23 cellular contexts compared by ENCODE assay signal in genomic region chr5:194102-194501, GRCh38. TPM values are rescaled to one million over a fixed set of nuclear protein-coding genes. Genes with fewer than 3 reads are reported as not detected.
DNase-seq lines count a peak whose midpoint lies in the region; ATAC-seq and TF ChIP-seq lines count a peak whose summit lies in the region.
"Had no signal": no experiment of that assay in that cellular context is flagged by ENCODE, and none has a peak within 500 bp of the region (broad histone marks: within the 10 kb centered on the region; RNA-seq: fewer than 3 reads in every experiment).

No MANE protein-coding gene starts in this region.

- H3K27ac Mint-ChIP-seq in activated T-helper 17 cell treated with anti-CD3 and anti-CD28 coated beads, Interleukin-2, amount 50 U/mL, for 72 hours: no peak overlapping the region
- H3K27ac Mint-ChIP-seq: B cell; CD4-positive, alpha-beta memory T cell; IgD-negative memory B cell had no signal

- no peak overlapping the region for H3K4me3 Mint-ChIP-seq in activated T-helper 17 cell treated with anti-CD3 and anti-CD28 coated beads, Interleukin-2, amount 50 U/mL, for 72 hours
- H3K4me3 Mint-ChIP-seq: B cell; CD4-positive, alpha-beta memory T cell had no signal

- no peaks in the 10 kb centered on the region for H3K4me1 Mint-ChIP-seq in activated T-helper 17 cell treated with anti-CD3 and anti-CD28 coated beads, Interleukin-2, amount 50 U/mL, for 72 hours

- H3K9me2 ChIP-seq in MM.1S (replicated peaks; ENCODE audit: insufficient read depth, low read length): no peaks in the 10 kb centered on the region

- peak; percentile 13 to 62 (median 48) for ATAC-seq in heart right ventricle
- ATAC-seq in aorta (ENCODE audit: low FRiP score): no peak
- no peak for ATAC-seq in GM21786 (IDR thresholded peaks at IDR 0.05; ENCODE audit: unreplicated experiment)
- no peak for ATAC-seq in HG02884 (IDR thresholded peaks at IDR 0.05; ENCODE audit: unreplicated experiment)
- no peak for ATAC-seq in activated T-helper 17 cell treated with anti-CD3 and anti-CD28 coated beads, Interleukin-2, amount 50 U/mL, for 72 hours (replicated peaks)

- no peak overlapping the region for H2AFZ ChIP-seq in MM.1S (ENCODE audit: low read length)

- peaks cover 32% of the 10 kb centered on the region for H3K4me1 ChIP-seq in MM.1S (ENCODE audit: low read length)
- H3K4me1 ChIP-seq in heart right ventricle: peaks cover 0 to 76% (median 16%) of the 10 kb centered on the region in 9 donors
- H3K4me1 ChIP-seq in aorta (ENCODE audit: control insufficient read depth in 1 of 2, insufficient read depth in 2 of 2, low read length in 2 of 2): no peaks in the 10 kb centered on the region
- H3K4me1 ChIP-seq: HAP-1 had no signal

- DNase-seq in MM.1S: peak; percentile 5
- DNase-seq in heart right ventricle: peak; percentile 56 to 81
- peak; percentile 73 for DNase-seq in posterior vena cava (ENCODE audit: low spot score)
- peak; percentile 37 to 61 for DNase-seq in aorta
- DNase-seq: Calu3; CD4-positive, alpha-beta memory T cell; DMS53; MV-4-11; NCI-H1417 treated with DMSO at 0.1 percent for 48 hours; NCI-H2029; NCI-H2171 treated with DMSO at 0.1 percent for 48 hours; NCI-H446 treated with DMSO at 0.1 percent for 48 hours; OCI-M1 had no signal

- H4K20me1 ChIP-seq in MM.1S (ENCODE audit: insufficient read depth, low read length): no peaks in the 10 kb centered on the region

- no peak overlapping the region for H3K4me2 ChIP-seq in MM.1S (ENCODE audit: low read depth, low read length)

- H3K9me3 ChIP-seq in MM.1S (replicated peaks; ENCODE audit: insufficient read depth, low read length) (no peaks in the 10 kb centered on the region), heart right ventricle (no peaks in the 10 kb centered on the region), aorta (ENCODE audit: control insufficient read depth, low read length) (no peaks in the 10 kb centered on the region)
- H3K9me3 ChIP-seq: HAP-1 had no signal

- H3K9me3 Mint-ChIP-seq in activated T-helper 17 cell treated with anti-CD3 and anti-CD28 coated beads, Interleukin-2, amount 50 U/mL, for 72 hours: no peaks in the 10 kb centered on the region
- H3K9me3 Mint-ChIP-seq: IgD-negative memory B cell had no signal

- H3K9ac ChIP-seq in MM.1S (ENCODE audit: low read length): no peak overlapping the region

- H3K36me3 ChIP-seq in MM.1S (replicated peaks; ENCODE audit: insufficient read depth, low read length): no peaks in the 10 kb centered on the region; the same call in 1 of the 2 replicates
- H3K36me3 ChIP-seq in heart right ventricle: peaks cover 0 to 4% (median 0%) of the 10 kb centered on the region in 9 donors
- no peaks in the 10 kb centered on the region for H3K36me3 ChIP-seq in aorta (ENCODE audit: control insufficient read depth in 1 of 2, insufficient read depth in 2 of 2, low read length in 1 of 2)
- H3K36me3 ChIP-seq: HAP-1 had no signal

- H3K4me3 ChIP-seq in MM.1S (ENCODE audit: low read length) (no peak overlapping the region), heart right ventricle (peak overlapping the region; percentile 6 to 49 (median 42)), aorta (ENCODE audit: low read length in 2 of 2) (no peak overlapping the region)
- H3K4me3 ChIP-seq: HAP-1 had no signal

- no peaks in the 10 kb centered on the region for H3K27me3 Mint-ChIP-seq in activated T-helper 17 cell treated with anti-CD3 and anti-CD28 coated beads, Interleukin-2, amount 50 U/mL, for 72 hours

- intact Hi-C loops in heart right ventricle (cut with DNase I): no loop called here
- intact Hi-C loops in posterior vena cava (cut with DNase I): loop anchor here in 1 of 2 donors (5.0 kb wide), 1 partner anchor 798 kb away; no protein-coding TSS in a partner anchor
- intact Hi-C loops in aorta (cut with DNase I): no loop called here

- no peaks in the 10 kb centered on the region for H3K27me3 ChIP-seq in MM.1S (replicated peaks; ENCODE audit: insufficient read depth, low read length)
- H3K27me3 ChIP-seq in heart right ventricle: peaks cover 0 to 20% (median 7%) of the 10 kb centered on the region in 7 donors
- no peaks in the 10 kb centered on the region for H3K27me3 ChIP-seq in aorta (ENCODE audit: control insufficient read depth in 1 of 2, insufficient read depth in 2 of 2, low read length in 1 of 2)

- 42 to 61% methylated on average over 15 of the region's 15 CpGs for WGBS in heart right ventricle, 2 donors
- 91 to 96% methylated on average over 15 of the region's 15 CpGs for WGBS in aorta, 2 donors

- no peaks in the 10 kb centered on the region for H3K36me3 Mint-ChIP-seq in activated T-helper 17 cell treated with anti-CD3 and anti-CD28 coated beads, Interleukin-2, amount 50 U/mL, for 72 hours (ENCODE audit: low read depth)
- H3K36me3 Mint-ChIP-seq: CD4-positive, alpha-beta memory T cell; IgD-negative memory B cell had no signal

- no peak overlapping the region for H3K27ac ChIP-seq in MM.1S (ENCODE audit: low read length)
- peak overlapping the region in 9 of 10 donors; percentile 73 to 97 (median 92) for H3K27ac ChIP-seq in heart right ventricle
- H3K27ac ChIP-seq in aorta (ENCODE audit: low read depth in 1 of 2, low read length in 2 of 2): no peak overlapping the region
- H3K27ac ChIP-seq: RWPE1 had no signal

- H3K79me2 ChIP-seq in MM.1S (ENCODE audit: low read length): peaks cover 39% of the 10 kb centered on the region

- no peak for TF ChIP-seq CTCF in MM.1S (IDR thresholded peaks at IDR 0.05; ENCODE audit: low read length)
- no peak for TF ChIP-seq CTCF in heart right ventricle (IDR thresholded peaks at IDR 0.05)

- H3F3A ChIP-seq in MM.1S (ENCODE audit: insufficient read depth, low read length): peaks cover 19% of the 10 kb centered on the region

RNA-seq across cellular contexts. Expression of gene LRRC14B, which starts 2.8 kb away (rescaled TPM):
- total RNA-seq in heart right ventricle (10 to 100 TPM; 27.4 to 96.6 (median 58.3) TPM), posterior vena cava (not detected), aorta (not detected)
- polyA plus RNA-seq in heart right ventricle (10 to 100 TPM in 1 of 2 donors, 1 to 10 TPM in 1; 2.6 to 16.0 TPM), aorta (not detected)
- not detected for total RNA-seq in activated T-helper 17 cell treated with anti-CD3 and anti-CD28 coated beads, Interleukin-2, amount 50 U/mL, for 72 hours
- total RNA-seq: B cell; Calu3; CD4-positive, alpha-beta memory T cell; HT1080; SK-MEL-5 had no signal
- polyA plus RNA-seq: AG04450, IgD-negative memory B cell had no signal

RNA-seq across cellular contexts. Expression of gene CCDC127, which starts 23.9 kb away (rescaled TPM):
- total RNA-seq in heart right ventricle: 10 to 100 TPM in 1 of 10 donors, 1 to 10 TPM in 9; 5.0 to 10.4 (median 7.7) TPM
- polyA plus RNA-seq in heart right ventricle: 1 to 10 TPM; 3.8 to 4.3 TPM
- total RNA-seq in posterior vena cava: 1 to 10 TPM; 5.8 to 6.9 TPM
- 1 to 10 TPM; 5.6 to 6.7 TPM for total RNA-seq in aorta
- polyA plus RNA-seq in aorta: 1 to 10 TPM; 2.1 to 2.9 TPM
- total RNA-seq in activated T-helper 17 cell treated with anti-CD3 and anti-CD28 coated beads, Interleukin-2, amount 50 U/mL, for 72 hours: 10 to 100 TPM in 1 of 2 donors, 1 to 10 TPM in 1; 6.4 to 10.5 TPM

RNA-seq across cellular contexts. Expression of gene SDHA, which starts 24.0 kb away (rescaled TPM):
- 100 to 1,000 TPM; 557 to 897 (median 823) TPM for total RNA-seq in heart right ventricle
- 100 to 1,000 TPM; 317 to 636 TPM for polyA plus RNA-seq in heart right ventricle
- total RNA-seq in posterior vena cava: 10 to 100 TPM; 75.2 to 80.7 TPM
- total RNA-seq in aorta: 10 to 100 TPM; 73.5 to 89.4 TPM
- polyA plus RNA-seq in aorta: 10 to 100 TPM; 61.9 to 76.3 TPM
- total RNA-seq in activated T-helper 17 cell treated with anti-CD3 and anti-CD28 coated beads, Interleukin-2, amount 50 U/mL, for 72 hours: 100 to 1,000 TPM; 132 to 177 TPM

Comparison
In these comparisons a context has a peak if more than half of its experiments do, and no peak if none do; other contexts are left out.
1. DNase-seq: peak in every context shown above with its lines; median percentile 73 in posterior vena cava; 68 in heart right ventricle; 49 in aorta; 5 in MM.1S.
2. H3K27ac ChIP-seq: peak in heart right ventricle (9 of 10); none in MM.1S (single experiment) and aorta (0 of 2).
3. H3K4me3 ChIP-seq: peak in heart right ventricle (10 of 10); none in MM.1S (single experiment) and aorta (0 of 2).
4. ATAC-seq: peak in heart right ventricle (8 of 8); none in aorta (single experiment), GM21786 (single experiment), HG02884 (single experiment) and activated T-helper 17 cell treated with anti-CD3 and anti-CD28 coated beads, Interleukin-2, amount 50 U/mL, for 72 hours (single experiment).
5. RNA of gene LRRC14B, which starts 2.8 kb away (total RNA-seq): 27.4 to 96.6 TPM in heart right ventricle; not detected in posterior vena cava, not detected in aorta and not detected in activated T-helper 17 cell treated with anti-CD3 and anti-CD28 coated beads, Interleukin-2, amount 50 U/mL, for 72 hours; every median in the first group is over 10 times any median in the second.